ENCODE assay signal across 8 cellular contexts in the genomic region with DNA sequence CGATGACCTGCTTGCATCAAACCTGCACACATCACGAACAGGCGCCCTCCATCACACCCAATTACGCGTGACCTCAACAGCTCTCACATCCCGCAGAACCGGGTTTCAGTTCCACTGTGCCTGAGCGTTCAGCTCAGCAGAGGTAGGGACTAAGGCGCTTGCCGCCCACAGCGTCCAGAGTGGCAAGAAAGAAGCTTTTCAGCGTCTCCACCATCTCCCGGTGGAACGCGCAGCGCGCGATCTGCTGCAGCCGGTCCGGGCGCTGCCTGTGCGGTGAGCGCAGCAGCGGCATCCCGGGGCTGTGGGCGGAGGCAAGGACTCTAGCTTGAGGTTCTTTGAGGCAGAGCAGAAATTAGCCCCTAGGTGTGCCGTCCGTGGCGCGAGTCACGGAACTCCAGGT. TPM values are rescaled to one million over a fixed set of nuclear protein-coding genes. Genes with fewer than 3 reads are reported as not detected.
DNase-seq lines count a peak whose midpoint lies in the region; ATAC-seq and TF ChIP-seq lines count a peak whose summit lies in the region.

No MANE protein-coding gene starts in this region.

- H3K27me3 Mint-ChIP-seq in WTC11 (ENCODE audit: low read depth) = peaks cover 97% of the 10 kb centered on the region

- no peaks in the 10 kb centered on the region for H3K36me3 ChIP-seq in MG63

- DNase-seq in AG20443 (ENCODE audit: low spot score) = peak; percentile 51
- DNase-seq in WTC11 (ENCODE audit: low spot score) = peak; percentile 53
- peak; percentile 23 for DNase-seq in epithelial cell of esophagus (ENCODE audit: low read depth)
- DNase-seq in posterior vena cava (ENCODE audit: low spot score) = peak; percentile 82
- no peak for DNase-seq in iPS-NIHi11 (ENCODE audit: low spot score)
- no peak for DNase-seq in MG63
- no peak for DNase-seq in NCI-H748 (lab: John Stamatoyannopoulos, UW; ENCODE audit: unreplicated experiment)

- H3K36me3 Mint-ChIP-seq in WTC11 = no peaks in the 10 kb centered on the region

- no peaks in the 10 kb centered on the region for H3K9me3 Mint-ChIP-seq in WTC11

- H3K27ac Mint-ChIP-seq in WTC11 = no peak overlapping the region

- CTCF ChIA-PET in WTC11 (lab: Charles Lee) = interaction anchor here (0.9 to 5.3 kb wide), 28 partner anchors 24 to 555 kb away, joined by 3 to 116 read pairs (median 5); a partner anchor contains a TSS

- intact Hi-C loops in posterior vena cava (cut with DNase I) = no loop called here

- no peak overlapping the region for H3K4me3 ChIP-seq in epithelial cell of esophagus (ENCODE audit: low read length)
- H3K4me3 ChIP-seq in MG63 = no peak overlapping the region

- peaks cover 58% of the 10 kb centered on the region for H3K4me1 Mint-ChIP-seq in WTC11

- H3K9me3 ChIP-seq in MG63 = no peaks in the 10 kb centered on the region

- H3K27me3 ChIP-seq in MG63 = no peaks in the 10 kb centered on the region

- ATAC-seq in GM21381 (IDR thresholded peaks at IDR 0.05; ENCODE audit: unreplicated experiment) = peak; percentile 48
- peak; percentile 2; the same call in 1 of the 2 replicates for ATAC-seq in WTC11

- TF ChIP-seq CTCF in WTC11 (IDR thresholded peaks at IDR 0.05) (no peak), epithelial cell of esophagus (IDR thresholded peaks at IDR 0.05; ENCODE audit: insufficient read depth, low read depth, low read length, missing control alignments) (no peak)

- H3K4me3 Mint-ChIP-seq in WTC11 = peak overlapping the region; percentile 67

- POLR2A ChIA-PET in WTC11 (lab: Charles Lee) = interaction anchor here (1.9 to 2.0 kb wide), 2 partner anchors 61 to 68 kb away, joined by 4 to 5 read pairs; no protein-coding TSS in a partner anchor

TF ChIP-seq in WTC11, 78 proteins besides CTCF, POLR2A, EP300 and RAD21:
- TF ChIP-seq, protein P1, sequence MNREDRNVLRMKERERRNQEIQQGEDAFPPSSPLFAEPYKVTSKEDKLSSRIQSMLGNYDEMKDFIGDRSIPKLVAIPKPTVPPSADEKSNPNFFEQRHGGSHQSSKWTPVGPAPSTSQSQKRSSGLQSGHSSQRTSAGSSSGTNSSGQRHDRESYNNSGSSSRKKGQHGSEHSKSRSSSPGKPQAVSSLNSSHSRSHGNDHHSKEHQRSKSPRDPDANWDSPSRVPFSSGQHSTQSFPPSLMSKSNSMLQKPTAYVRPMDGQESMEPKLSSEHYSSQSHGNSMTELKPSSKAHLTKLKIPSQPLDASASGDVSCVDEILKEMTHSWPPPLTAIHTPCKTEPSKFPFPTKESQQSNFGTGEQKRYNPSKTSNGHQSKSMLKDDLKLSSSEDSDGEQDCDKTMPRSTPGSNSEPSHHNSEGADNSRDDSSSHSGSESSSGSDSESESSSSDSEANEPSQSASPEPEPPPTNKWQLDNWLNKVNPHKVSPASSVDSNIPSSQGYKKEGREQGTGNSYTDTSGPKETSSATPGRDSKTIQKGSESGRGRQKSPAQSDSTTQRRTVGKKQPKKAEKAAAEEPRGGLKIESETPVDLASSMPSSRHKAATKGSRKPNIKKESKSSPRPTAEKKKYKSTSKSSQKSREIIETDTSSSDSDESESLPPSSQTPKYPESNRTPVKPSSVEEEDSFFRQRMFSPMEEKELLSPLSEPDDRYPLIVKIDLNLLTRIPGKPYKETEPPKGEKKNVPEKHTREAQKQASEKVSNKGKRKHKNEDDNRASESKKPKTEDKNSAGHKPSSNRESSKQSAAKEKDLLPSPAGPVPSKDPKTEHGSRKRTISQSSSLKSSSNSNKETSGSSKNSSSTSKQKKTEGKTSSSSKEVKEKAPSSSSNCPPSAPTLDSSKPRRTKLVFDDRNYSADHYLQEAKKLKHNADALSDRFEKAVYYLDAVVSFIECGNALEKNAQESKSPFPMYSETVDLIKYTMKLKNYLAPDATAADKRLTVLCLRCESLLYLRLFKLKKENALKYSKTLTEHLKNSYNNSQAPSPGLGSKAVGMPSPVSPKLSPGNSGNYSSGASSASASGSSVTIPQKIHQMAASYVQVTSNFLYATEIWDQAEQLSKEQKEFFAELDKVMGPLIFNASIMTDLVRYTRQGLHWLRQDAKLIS (CRISPR knock-in tag; IDR thresholded peaks at IDR 0.05; ENCODE audit: borderline replicate concordance) = no peak
- no peak for TF ChIP-seq NFATC4 (CRISPR knock-in tag; IDR thresholded peaks at IDR 0.05)
- no peak for TF ChIP-seq GTF2I (CRISPR knock-in tag; conservative IDR thresholded peaks at IDR 0.05)
- no peak for TF ChIP-seq NR3C1 (CRISPR knock-in tag; conservative IDR thresholded peaks at IDR 0.05; ENCODE audit: low read depth)
- TF ChIP-seq, protein P2, sequence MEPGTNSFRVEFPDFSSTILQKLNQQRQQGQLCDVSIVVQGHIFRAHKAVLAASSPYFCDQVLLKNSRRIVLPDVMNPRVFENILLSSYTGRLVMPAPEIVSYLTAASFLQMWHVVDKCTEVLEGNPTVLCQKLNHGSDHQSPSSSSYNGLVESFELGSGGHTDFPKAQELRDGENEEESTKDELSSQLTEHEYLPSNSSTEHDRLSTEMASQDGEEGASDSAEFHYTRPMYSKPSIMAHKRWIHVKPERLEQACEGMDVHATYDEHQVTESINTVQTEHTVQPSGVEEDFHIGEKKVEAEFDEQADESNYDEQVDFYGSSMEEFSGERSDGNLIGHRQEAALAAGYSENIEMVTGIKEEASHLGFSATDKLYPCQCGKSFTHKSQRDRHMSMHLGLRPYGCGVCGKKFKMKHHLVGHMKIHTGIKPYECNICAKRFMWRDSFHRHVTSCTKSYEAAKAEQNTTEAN (CRISPR knock-in tag; IDR thresholded peaks at IDR 0.05) = no peak
- TF ChIP-seq, protein P3, sequence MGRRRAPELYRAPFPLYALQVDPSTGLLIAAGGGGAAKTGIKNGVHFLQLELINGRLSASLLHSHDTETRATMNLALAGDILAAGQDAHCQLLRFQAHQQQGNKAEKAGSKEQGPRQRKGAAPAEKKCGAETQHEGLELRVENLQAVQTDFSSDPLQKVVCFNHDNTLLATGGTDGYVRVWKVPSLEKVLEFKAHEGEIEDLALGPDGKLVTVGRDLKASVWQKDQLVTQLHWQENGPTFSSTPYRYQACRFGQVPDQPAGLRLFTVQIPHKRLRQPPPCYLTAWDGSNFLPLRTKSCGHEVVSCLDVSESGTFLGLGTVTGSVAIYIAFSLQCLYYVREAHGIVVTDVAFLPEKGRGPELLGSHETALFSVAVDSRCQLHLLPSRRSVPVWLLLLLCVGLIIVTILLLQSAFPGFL (CRISPR knock-in tag; IDR thresholded peaks at IDR 0.05; ENCODE audit: borderline replicate concordance) = no peak
- TF ChIP-seq, protein P4, sequence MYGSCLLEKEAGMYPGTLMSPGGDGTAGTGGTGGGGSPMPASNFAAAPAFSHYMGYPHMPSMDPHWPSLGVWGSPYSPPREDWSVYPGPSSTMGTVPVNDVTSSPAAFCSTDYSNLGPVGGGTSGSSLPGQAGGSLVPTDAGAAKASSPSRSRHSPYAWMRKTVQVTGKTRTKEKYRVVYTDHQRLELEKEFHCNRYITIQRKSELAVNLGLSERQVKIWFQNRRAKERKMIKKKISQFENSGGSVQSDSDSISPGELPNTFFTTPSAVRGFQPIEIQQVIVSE (CRISPR knock-in tag; IDR thresholded peaks at IDR 0.05; ENCODE audit: borderline replicate concordance) = no peak
- TF ChIP-seq ELF4 (CRISPR knock-in tag; IDR thresholded peaks at IDR 0.05; ENCODE audit: low read depth) = no peak
- TF ChIP-seq ZNF671 (CRISPR knock-in tag; IDR thresholded peaks at IDR 0.05) = no peak
- TF ChIP-seq, protein P5, sequence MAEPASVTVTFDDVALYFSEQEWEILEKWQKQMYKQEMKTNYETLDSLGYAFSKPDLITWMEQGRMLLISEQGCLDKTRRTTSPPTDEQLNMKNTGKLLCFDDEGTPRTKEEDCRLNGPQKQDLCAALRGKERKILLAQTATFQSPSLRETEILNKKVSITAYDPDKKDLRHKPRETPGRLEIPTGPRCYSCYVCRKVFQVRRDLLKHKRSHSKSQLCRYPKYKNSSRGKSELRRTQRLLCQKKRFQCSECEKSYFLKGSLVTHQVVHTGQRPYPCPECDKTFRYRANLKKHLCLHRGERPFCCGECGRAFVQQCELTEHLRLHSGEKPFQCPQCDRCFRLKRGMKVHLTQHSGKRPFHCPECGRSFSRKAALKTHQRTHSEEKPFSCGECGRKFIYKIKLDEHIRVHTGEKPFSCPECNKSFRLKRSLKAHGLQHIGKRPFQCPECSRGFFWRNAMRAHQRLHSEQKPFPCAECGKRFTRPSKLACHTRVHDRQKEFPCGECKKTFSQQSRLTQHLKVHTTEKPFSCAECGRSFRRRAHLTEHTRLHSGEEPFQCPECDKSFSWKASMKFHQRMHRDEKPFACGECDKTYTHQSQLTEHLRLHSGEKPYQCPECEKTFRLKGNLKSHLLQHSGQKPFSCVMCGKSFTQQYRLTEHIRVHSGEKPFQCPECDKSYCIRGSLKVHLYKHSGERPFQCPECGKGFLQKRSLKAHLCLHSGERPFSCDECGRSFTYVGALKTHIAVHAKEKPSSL (CRISPR knock-in tag; conservative IDR thresholded peaks at IDR 0.05) = no peak

RNA-seq across cellular contexts. Expression of a gene that starts 1.5 kb away (rescaled TPM):
- total RNA-seq in WTC11 (2021) (0.41 to 0.62 TPM (median 0.42 TPM) in 3 replicates), posterior vena cava (not detected)
- not detected in 2 replicates for total RNA-seq in MG63 (2014; rRNA removed; shearing (Covaris generic); ENCODE audit: low replicate concordance)

Comparison
In these comparisons a context has a peak if more than half of its experiments do, and no peak if none do; other contexts are left out.
1. DNase-seq: peak in AG20443 (single experiment), WTC11 (single experiment), epithelial cell of esophagus (single experiment) and posterior vena cava (single experiment); none in iPS-NIHi11 (single experiment), MG63 (single experiment) and NCI-H748 (single experiment).